Comparison of ENCODE assay signal across 13 cellular contexts in the genomic region with DNA sequence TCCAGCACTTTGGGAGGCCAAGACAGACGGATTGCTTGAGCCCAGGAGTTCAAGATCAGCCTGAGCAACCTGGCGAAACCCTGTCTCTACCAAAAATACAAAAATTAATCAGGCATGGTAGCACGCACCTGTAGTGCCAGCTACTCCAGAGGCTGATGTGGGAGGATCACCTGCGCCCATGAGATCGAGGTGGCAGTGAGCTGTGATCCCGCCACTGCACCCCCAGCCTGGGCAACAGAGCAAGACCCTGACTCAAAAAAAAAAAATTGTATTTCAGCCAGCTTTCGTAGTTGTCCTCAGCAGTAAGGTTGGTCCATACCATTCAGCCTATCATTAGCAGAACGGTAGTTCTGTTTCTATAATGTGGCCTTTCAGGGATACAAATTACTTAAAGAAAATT.
DNase-seq lines count a peak whose midpoint lies in the region; ATAC-seq and TF ChIP-seq lines count a peak whose summit lies in the region.
"Had no signal": no experiment of that assay in that cellular context is flagged by ENCODE, and none has a peak within 500 bp of the region (broad histone marks: within the 10 kb centered on the region; RNA-seq: fewer than 3 reads in every experiment).

No MANE protein-coding gene starts in this region.

- peaks cover 27 to 59% of the 10 kb centered on the region in 2 experiments for H3K36me3 ChIP-seq in HEK293 (ENCODE audit: control insufficient read depth in 2 of 2, insufficient read depth in 1 of 2, low read length in 2 of 2)
- H3K36me3 ChIP-seq in SK-N-MC (ENCODE audit: insufficient read depth, low read length) = peaks cover 17% of the 10 kb centered on the region
- H3K36me3 ChIP-seq in esophagus muscularis mucosa = no peaks in the 10 kb centered on the region

- no peaks in the 10 kb centered on the region for H3K27me3 ChIP-seq in esophagus muscularis mucosa
- H3K27me3 ChIP-seq: BLaER1 had no signal

- POLR2A ChIA-PET in HEK293 (lab: Yijun Ruan, JAX) = interaction anchor here (0.6 kb wide), 1 partner anchor 47 kb away, joined by 5 read pairs; no protein-coding TSS in a partner anchor

- CTCF ChIA-PET in HEK293 (lab: Yijun Ruan, JAX) = interaction anchor here (0.6 to 1.3 kb wide), 4 partner anchors 64 to 248 kb away, joined by 3 read pairs; no protein-coding TSS in a partner anchor

- H3K4me3 ChIP-seq in HEK293 (ENCODE audit: low read depth, low read length) = no peak overlapping the region
- no peak overlapping the region for H3K4me3 ChIP-seq in SK-N-MC
- no peak overlapping the region for H3K4me3 ChIP-seq in esophagus muscularis mucosa
- H3K4me3 ChIP-seq: BLaER1, HAP-1 had no signal

- intact Hi-C loops in esophagus muscularis mucosa (cut with DNase I) = no loop called here

- WGBS in esophagus muscularis mucosa = 75% methylated on average over 8 of the region's 8 CpGs

- H3K9ac ChIP-seq in SK-N-MC (ENCODE audit: insufficient read length) = no peak overlapping the region
- H3K9ac ChIP-seq: BLaER1 had no signal

- H3K4me1 ChIP-seq in HEK293 (ENCODE audit: control insufficient read depth, insufficient read depth, low read length) = no peaks in the 10 kb centered on the region
- H3K4me1 ChIP-seq in esophagus muscularis mucosa = no peaks in the 10 kb centered on the region

- H3K27ac ChIP-seq in HEK293 (ENCODE audit: extremely low read depth, low read depth, low read length) (no peak overlapping the region), SK-N-MC (0 out of 2 replicates have a peak overlapping the region, but pooled peaks have one; percentile 25), esophagus muscularis mucosa (replicated peaks in 1 of 4) (no peak overlapping the region)
- H3K27ac ChIP-seq: 22Rv1, BLaER1 had no signal

- DNase-seq in NCI-H2171 treated with DMSO at 0.1 percent for 48 hours (lab: John Stamatoyannopoulos, UW) (peak; percentile 43), NCI-H2171 (lab: John Stamatoyannopoulos, UW) (no peak), SK-N-MC (ENCODE audit: low read depth, low spot score) (no peak), esophagus muscularis mucosa (ENCODE audit: extremely low spot score) (peak; percentile 50), HT-29 (ENCODE audit: low spot score) (no peak), GM03348 (ENCODE audit: low spot score) (no peak)
- DNase-seq: CD8-positive, alpha-beta T cell; KBM-7 had no signal

- H3K9me3 ChIP-seq in HEK293 (ENCODE audit: control insufficient read depth, insufficient read depth, low read depth, low read length) (no peaks in the 10 kb centered on the region), SK-N-MC (ENCODE audit: low read depth, low read length) (no peaks in the 10 kb centered on the region), esophagus muscularis mucosa (no peaks in the 10 kb centered on the region)
- H3K9me3 ChIP-seq: BLaER1, HAP-1 had no signal

- no peak for ATAC-seq in GM18502 (IDR thresholded peaks at IDR 0.05; ENCODE audit: poor library complexity, unreplicated experiment)
- ATAC-seq: CD8-positive, alpha-beta T cell had no signal

- TF ChIP-seq EP300 in esophagus muscularis mucosa (IDR thresholded peaks at IDR 0.05) = no peak

- TF ChIP-seq CTCF in HEK293 (tag by site-specific recombination; IDR thresholded peaks at IDR 0.05) (no peak), esophagus muscularis mucosa (IDR thresholded peaks at IDR 0.05) (no peak)

- TF ChIP-seq POLR2A in esophagus muscularis mucosa (IDR thresholded peaks at IDR 0.05; ENCODE audit: low read depth) = no peak

TF ChIP-seq in HEK293, 187 proteins besides CTCF, POLR2A, EP300 and RAD21:
- TF ChIP-seq SCRT2 (tag by site-specific recombination; IDR thresholded peaks at IDR 0.05) = 0 out of 2 replicates have a peak, but pooled peaks have one; percentile 3
- no peak for TF ChIP-seq ZNF514 (tag by site-specific recombination; IDR thresholded peaks at IDR 0.05)
- peak; percentile 76 for TF ChIP-seq ZNF121 (tag by site-specific recombination; IDR thresholded peaks at IDR 0.05)

Comparison
In these comparisons a context has a peak if more than half of its experiments do, and no peak if none do; other contexts are left out.
1. DNase-seq: peak in NCI-H2171 treated with DMSO at 0.1 percent for 48 hours (single experiment) and esophagus muscularis mucosa (single experiment); none in NCI-H2171 (single experiment), SK-N-MC (single experiment), HT-29 (single experiment) and GM03348 (single experiment).